Comparison of ENCODE assay signal across 15 cellular contexts in genomic region chr12:50572760-50573159, GRCh38.
DNase-seq lines count a peak whose midpoint lies in the region; ATAC-seq and TF ChIP-seq lines count a peak whose summit lies in the region.
"Had no signal": no experiment of that assay in that cellular context is flagged by ENCODE, and none has a peak within 500 bp of the region (broad histone marks: within the 10 kb centered on the region; RNA-seq: fewer than 3 reads in every experiment).

No MANE protein-coding gene starts in this region.

- H3K27ac Mint-ChIP-seq in activated T-helper 1 cell treated with anti-CD3 and anti-CD28 coated beads, Interleukin-12 subunit alpha, Interleukin-12 subunit beta, Interleukin-2, Interleukin-4 antibody, amounts not matched to agents 30 ng/mL and 10 ng/mL and 1 ng/mL, durations not matched to agents 14 hours and 24 hours and 36 hours, result no peak overlapping the region
- H3K27ac Mint-ChIP-seq: activated CD4-positive, alpha-beta memory T cell treated with anti-CD3 and anti-CD28 coated beads for 36 hours; activated naive CD4-positive, alpha-beta T cell treated with anti-CD3 and anti-CD28 coated beads, Interleukin-2, amount 10 ng/mL, durations not matched to agents 7 days and 5 days had no signal

- peaks cover 13% of the 10 kb centered on the region for H3K4me1 Mint-ChIP-seq in activated T-helper 1 cell treated with anti-CD3 and anti-CD28 coated beads, Interleukin-12 subunit alpha, Interleukin-12 subunit beta, Interleukin-2, Interleukin-4 antibody, amounts not matched to agents 30 ng/mL and 10 ng/mL and 1 ng/mL, durations not matched to agents 14 hours and 24 hours and 36 hours (ENCODE audit: low read depth)

- DNase-seq in NCI-H82 (lab: John Stamatoyannopoulos, UW) (peak; percentile 11), NCI-H82 treated with DMSO at 0.1 percent for 48 hours (lab: John Stamatoyannopoulos, UW; ENCODE audit: unreplicated experiment) (no peak), breast epithelium (ENCODE audit: low spot score in 2 of 2) (no peak), tibial artery (no peak)
- no peak for DNase-seq in activated CD4-positive, CD25-positive, alpha-beta regulatory T cell treated with anti-CD3 and anti-CD28 coated beads, Interleukin-2, amount 50 U/mL, for 72 hours
- no peak for DNase-seq in activated T-helper 1 cell treated with anti-CD3 and anti-CD28 coated beads, Interleukin-12 subunit alpha, Interleukin-12 subunit beta, Interleukin-2, Interleukin-4 antibody, amounts not matched to agents 30 ng/mL and 10 ng/mL and 1 ng/mL, durations not matched to agents 14 hours and 24 hours and 36 hours (ENCODE audit: low spot score)
- DNase-seq: 8988T; activated CD4-positive, alpha-beta memory T cell treated with anti-CD3 and anti-CD28 coated beads for 36 hours; activated naive CD4-positive, alpha-beta T cell treated with anti-CD3 and anti-CD28 coated beads, Interleukin-2, amount 10 ng/mL, durations not matched to agents 7 days and 5 days; DMS 273 treated with DMSO at 0.1 percent for 48 hours; effector memory CD8-positive, alpha-beta T cell; mucosa of descending colon; NK-92 treated with Interleukin-12 subunit alpha and Interleukin-12 subunit beta, amount 100 ng/mL, for 24 hours had no signal

- H3K27me3 Mint-ChIP-seq in activated T-helper 1 cell treated with anti-CD3 and anti-CD28 coated beads, Interleukin-12 subunit alpha, Interleukin-12 subunit beta, Interleukin-2, Interleukin-4 antibody, amounts not matched to agents 30 ng/mL and 10 ng/mL and 1 ng/mL, durations not matched to agents 14 hours and 24 hours and 36 hours (ENCODE audit: insufficient read depth), result no peaks in the 10 kb centered on the region
- H3K27me3 Mint-ChIP-seq: activated CD4-positive, alpha-beta memory T cell treated with anti-CD3 and anti-CD28 coated beads for 36 hours; activated naive CD4-positive, alpha-beta T cell treated with anti-CD3 and anti-CD28 coated beads, Interleukin-2, amount 10 ng/mL, durations not matched to agents 7 days and 5 days; effector memory CD8-positive, alpha-beta T cell had no signal

- TF ChIP-seq CTCF in breast epithelium (IDR thresholded peaks at IDR 0.05) (no peak), tibial artery (IDR thresholded peaks at IDR 0.05) (no peak)

- H3K4me3 ChIP-seq in breast epithelium (peak overlapping the region in 1 of 3 donors; percentile 10), mesodermal cell (ENCODE audit: extremely low read depth, insufficient read depth, low read length, poor library complexity, severe bottlenecking) (no peak overlapping the region), tibial artery (no peak overlapping the region)
- H3K4me3 ChIP-seq: mucosa of descending colon had no signal

- no peaks in the 10 kb centered on the region for H3K9me3 Mint-ChIP-seq in activated T-helper 1 cell treated with anti-CD3 and anti-CD28 coated beads, Interleukin-12 subunit alpha, Interleukin-12 subunit beta, Interleukin-2, Interleukin-4 antibody, amounts not matched to agents 30 ng/mL and 10 ng/mL and 1 ng/mL, durations not matched to agents 14 hours and 24 hours and 36 hours
- H3K9me3 Mint-ChIP-seq: activated CD4-positive, alpha-beta memory T cell treated with anti-CD3 and anti-CD28 coated beads for 36 hours; activated naive CD4-positive, alpha-beta T cell treated with anti-CD3 and anti-CD28 coated beads, Interleukin-2, amount 10 ng/mL, durations not matched to agents 7 days and 5 days; effector memory CD8-positive, alpha-beta T cell had no signal

- H3K4me3 Mint-ChIP-seq in activated T-helper 1 cell treated with anti-CD3 and anti-CD28 coated beads, Interleukin-12 subunit alpha, Interleukin-12 subunit beta, Interleukin-2, Interleukin-4 antibody, amounts not matched to agents 30 ng/mL and 10 ng/mL and 1 ng/mL, durations not matched to agents 14 hours and 24 hours and 36 hours, result no peak overlapping the region
- H3K4me3 Mint-ChIP-seq: activated CD4-positive, alpha-beta memory T cell treated with anti-CD3 and anti-CD28 coated beads for 36 hours; activated naive CD4-positive, alpha-beta T cell treated with anti-CD3 and anti-CD28 coated beads, Interleukin-2, amount 10 ng/mL, durations not matched to agents 7 days and 5 days; effector memory CD8-positive, alpha-beta T cell had no signal

- peaks cover 1% of the 10 kb centered on the region for H3K36me3 Mint-ChIP-seq in activated T-helper 1 cell treated with anti-CD3 and anti-CD28 coated beads, Interleukin-12 subunit alpha, Interleukin-12 subunit beta, Interleukin-2, Interleukin-4 antibody, amounts not matched to agents 30 ng/mL and 10 ng/mL and 1 ng/mL, durations not matched to agents 14 hours and 24 hours and 36 hours (ENCODE audit: low read depth)
- H3K36me3 Mint-ChIP-seq: activated CD4-positive, alpha-beta memory T cell treated with anti-CD3 and anti-CD28 coated beads for 36 hours had no signal

- no peak for ATAC-seq in GM18858 (IDR thresholded peaks at IDR 0.05; ENCODE audit: unreplicated experiment)
- ATAC-seq: effector memory CD8-positive, alpha-beta T cell had no signal

- H3K27me3 ChIP-seq in breast epithelium (no peaks in the 10 kb centered on the region), tibial artery (no peaks in the 10 kb centered on the region)

- intact Hi-C loops in breast epithelium (cut with DNase I; ENCODE audit: low total_unique reads) (no loop called here), tibial artery (cut with DNase I; ENCODE audit: low total_unique reads) (no loop called here)
- intact Hi-C loops in activated T-helper 1 cell treated with anti-CD3 and anti-CD28 coated beads, Interleukin-12 subunit alpha, Interleukin-12 subunit beta, Interleukin-2, Interleukin-4 antibody, amounts not matched to agents 30 ng/mL and 10 ng/mL and 1 ng/mL, durations not matched to agents 14 hours and 24 hours and 36 hours (cut with micrococcal nuclease), result no loop called here

- H3K9me3 ChIP-seq in breast epithelium (no peaks in the 10 kb centered on the region), mesodermal cell (ENCODE audit: control insufficient read depth, low read length) (no peaks in the 10 kb centered on the region), tibial artery (no peaks in the 10 kb centered on the region)
- H3K9me3 ChIP-seq: mucosa of descending colon had no signal

- WGBS in mesodermal cell (ENCODE audit: insufficient coverage in 2 of 2), 2 experiments, result 93 to 94% methylated on average over 3 of the region's 3 CpGs

- peak overlapping the region; percentile 86 for H3K27ac ChIP-seq in breast epithelium
- H3K27ac ChIP-seq in mesodermal cell (ENCODE audit: low read depth, low read length, severe bottlenecking), result peak overlapping the region; percentile 33
- H3K27ac ChIP-seq in tibial artery, result peak overlapping the region; percentile 26 to 36

- no peak for TF ChIP-seq POLR2A in breast epithelium (IDR thresholded peaks at IDR 0.05)

- H3K36me3 ChIP-seq in breast epithelium (no peaks in the 10 kb centered on the region), mesodermal cell (ENCODE audit: control insufficient read depth, insufficient read depth, low read length) (no peaks in the 10 kb centered on the region), tibial artery (no peaks in the 10 kb centered on the region)

- peaks cover 19 to 50% of the 10 kb centered on the region in 2 donors for H3K4me1 ChIP-seq in breast epithelium
- peaks cover 27% of the 10 kb centered on the region for H3K4me1 ChIP-seq in mesodermal cell (ENCODE audit: control insufficient read depth, insufficient read depth, low read length, poor library complexity, severe bottlenecking)
- peaks cover 0 to 74% (median 52%) of the 10 kb centered on the region in 4 donors for H3K4me1 ChIP-seq in tibial artery

Comparison
In these comparisons a context has a peak if more than half of its experiments do, and no peak if none do; other contexts are left out.
1. H3K27ac ChIP-seq: peak in every context shown above with its lines; median percentile 86 in breast epithelium; 33 in mesodermal cell; 31 in tibial artery.